In the genomic region with DNA sequence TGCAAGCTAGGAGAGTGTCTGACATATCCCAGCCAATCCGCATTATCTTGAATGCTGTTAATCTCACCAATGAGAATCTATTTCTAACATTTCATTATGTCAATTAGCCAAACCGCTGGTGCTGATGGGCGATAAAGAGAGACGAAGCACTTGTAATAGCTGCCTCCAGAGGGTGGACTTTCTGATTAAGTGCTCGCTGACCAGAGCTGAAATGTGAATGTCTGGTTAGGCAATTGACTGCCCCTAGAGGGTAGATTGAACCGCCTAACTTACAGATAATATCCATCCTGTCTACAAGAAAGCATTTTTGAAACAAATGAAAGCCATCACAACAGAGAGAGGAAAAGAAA, we compare ENCODE assay signal across 8 cellular contexts. TPM values are rescaled to one million over a fixed set of nuclear protein-coding genes. Genes with fewer than 3 reads are reported as not detected.
DNase-seq lines count a peak whose midpoint lies in the region; ATAC-seq and TF ChIP-seq lines count a peak whose summit lies in the region.

No MANE protein-coding gene starts in this region.

- peak; percentile 21 for ATAC-seq in GM18520 (IDR thresholded peaks at IDR 0.05; ENCODE audit: unreplicated experiment)
- peak; percentile 36 for ATAC-seq in HG03378 (IDR thresholded peaks at IDR 0.05; ENCODE audit: unreplicated experiment)
- ATAC-seq in activated naive CD8-positive, alpha-beta T cell treated with anti-CD3 and anti-CD28 coated beads, Interleukin-2, amount 50 U/mL, for 24 hours: peak; percentile 7
- peak; percentile 57 to 78 (median 76) for ATAC-seq in heart left ventricle

- peak overlapping the region; percentile 91 for H3K27ac Mint-ChIP-seq in activated naive CD8-positive, alpha-beta T cell treated with anti-CD3 and anti-CD28 coated beads, Interleukin-2, amount 50 U/mL, for 24 hours

- WGBS in heart left ventricle, 4 donors: 2 to 6% (median 4%) methylated on average over 6 of the region's 6 CpGs
- WGBS in prostate gland: 2% methylated on average over 6 of the region's 6 CpGs

- peaks cover 36% of the 10 kb centered on the region for H3K36me3 Mint-ChIP-seq in activated naive CD8-positive, alpha-beta T cell treated with anti-CD3 and anti-CD28 coated beads, Interleukin-2, amount 50 U/mL, for 24 hours (ENCODE audit: low read depth)

- peak overlapping the region; percentile 88 for H3K4me3 Mint-ChIP-seq in activated naive CD8-positive, alpha-beta T cell treated with anti-CD3 and anti-CD28 coated beads, Interleukin-2, amount 50 U/mL, for 24 hours

- CTCF ChIA-PET in BJ (lab: Yijun Ruan, JAX): interaction anchor here (0.6 to 2.6 kb wide), 8 partner anchors 8 to 139 kb away, joined by 3 to 18 read pairs (median 4); a partner anchor contains a TSS

- no peaks in the 10 kb centered on the region for H3K9me3 ChIP-seq in heart left ventricle
- no peaks in the 10 kb centered on the region for H3K9me3 ChIP-seq in prostate gland

- H3K27me3 Mint-ChIP-seq in activated naive CD8-positive, alpha-beta T cell treated with anti-CD3 and anti-CD28 coated beads, Interleukin-2, amount 50 U/mL, for 24 hours: peaks cover 22% of the 10 kb centered on the region

- peak; percentile 61 for TF ChIP-seq CTCF in BJ (IDR thresholded peaks at IDR 0.05; ENCODE audit: insufficient read depth, low read depth, low read length)
- peak; percentile 19 to 72 (median 36) for TF ChIP-seq CTCF in heart left ventricle (IDR thresholded peaks at IDR 0.05)
- TF ChIP-seq CTCF in prostate gland (IDR thresholded peaks at IDR 0.05): peak in 3 of 4 experiments; percentile 30 to 74 (median 54)

- H3K4me1 ChIP-seq in heart left ventricle (peaks cover 0 to 27% (median 19%) of the 10 kb centered on the region in 12 donors), prostate gland (replicated peaks) (peaks cover 4% of the 10 kb centered on the region)

- intact Hi-C loops in heart left ventricle (cut with DNase I): loop anchor here in 4 of 10 donors (1.0 to 5.0 kb wide), 5 partner anchors 23 to 123 kb away; a partner anchor contains a TSS
- intact Hi-C loops in prostate gland (cut with DNase I): no loop called here

- H3K9me3 Mint-ChIP-seq in activated naive CD8-positive, alpha-beta T cell treated with anti-CD3 and anti-CD28 coated beads, Interleukin-2, amount 50 U/mL, for 24 hours: no peaks in the 10 kb centered on the region

- DNase-seq in BJ (ENCODE audit: low read depth): peak; percentile 52
- DNase-seq in NCI-H526 (lab: John Stamatoyannopoulos, UW): peak; percentile 91 to 94
- DNase-seq in activated naive CD8-positive, alpha-beta T cell treated with anti-CD3 and anti-CD28 coated beads, Interleukin-2, amount 50 U/mL, for 24 hours: no peak
- peak in 1 of 5 donors; percentile 50 for DNase-seq in heart left ventricle
- DNase-seq in prostate gland (ENCODE audit: low spot score): peak; percentile 41
- DNase-seq in G401 (ENCODE audit: low spot score): no peak

- H3K4me3 ChIP-seq in BJ (ENCODE audit: low read depth, low read length): peak overlapping the region; percentile 87
- peak overlapping the region; percentile 60 to 98 (median 89) for H3K4me3 ChIP-seq in heart left ventricle
- peak overlapping the region; percentile 82 to 93 for H3K4me3 ChIP-seq in prostate gland

- H3K4me1 Mint-ChIP-seq in activated naive CD8-positive, alpha-beta T cell treated with anti-CD3 and anti-CD28 coated beads, Interleukin-2, amount 50 U/mL, for 24 hours: peaks cover 41% of the 10 kb centered on the region

- no peaks in the 10 kb centered on the region for H3K27me3 ChIP-seq in BJ (ENCODE audit: control insufficient read depth, insufficient read depth, low read length)
- peaks cover 4 to 29% (median 15%) of the 10 kb centered on the region in 9 donors for H3K27me3 ChIP-seq in heart left ventricle
- no peaks in the 10 kb centered on the region for H3K27me3 ChIP-seq in prostate gland (replicated peaks; ENCODE audit: insufficient read depth)

- TF ChIP-seq POLR2A in heart left ventricle (IDR thresholded peaks at IDR 0.05) (no peak), prostate gland (IDR thresholded peaks at IDR 0.05) (no peak)

- peaks cover 9% of the 10 kb centered on the region for H3K36me3 ChIP-seq in BJ (ENCODE audit: control insufficient read depth, insufficient read depth, low read length)
- H3K36me3 ChIP-seq in heart left ventricle: peaks cover 0 to 33% (median 29%) of the 10 kb centered on the region in 9 donors
- no peaks in the 10 kb centered on the region for H3K36me3 ChIP-seq in prostate gland

- H3K27ac ChIP-seq in heart left ventricle (peak overlapping the region; percentile 12 to 94 (median 88)), prostate gland (peak overlapping the region; percentile 83 to 94)

- POLR2A ChIA-PET in BJ (lab: Charles Lee): no interaction called here

- in situ Hi-C loops in G401 (cut with HindIII; ENCODE audit: low sequenced_read_pairs): no loop called here

RNA-seq across cellular contexts. Expression of a gene that starts 0.6 kb away (rescaled TPM):
- polyA plus RNA-seq in BJ (2011; rRNA removed): 13.9 and 20.0 TPM in 2 replicates
- polyA minus RNA-seq in BJ (2011; rRNA and poly(A)+ RNA removed): 10.5 and 11.3 TPM in 2 replicates
- 10 to 100 TPM; 13.9 to 24.7 (median 19.0) TPM for total RNA-seq in heart left ventricle
- polyA plus RNA-seq in heart left ventricle: 10 to 100 TPM in 1 of 2 donors, 1 to 10 TPM in 1; 5.1 to 35.4 TPM
- total RNA-seq in prostate gland: 10 to 100 TPM; 26.2 to 39.7 TPM
- 87.9 and 99.8 TPM in 2 replicates for total RNA-seq in G401 (2014; rRNA removed; shearing (Covaris generic))

RNA-seq across cellular contexts. Expression of a gene that starts 10.1 kb away (rescaled TPM):
- 0.31 and 0.34 TPM in 2 replicates for polyA plus RNA-seq in BJ (2011; rRNA removed)
- 0.28 and 0.46 TPM in 2 replicates for polyA minus RNA-seq in BJ (2011; rRNA and poly(A)+ RNA removed)
- 1 to 10 TPM in 1 of 9 donors, under 1 TPM in 8; 0.20 to 2.0 (median 0.40) TPM for total RNA-seq in heart left ventricle
- polyA plus RNA-seq in heart left ventricle: under 1 TPM; 0.23 to 0.83 TPM
- 1 to 10 TPM in 1 of 2 donors, under 1 TPM in 1; 0.45 to 2.2 TPM for total RNA-seq in prostate gland
- total RNA-seq in G401 (2014; rRNA removed; shearing (Covaris generic)): 0.31 TPM in 1 of 2 replicates, not detected in the other

RNA-seq across cellular contexts. Expression of a gene that starts 23.9 kb away (rescaled TPM):
- polyA plus RNA-seq in BJ (2011; rRNA removed) (40.5 and 65.8 TPM in 2 replicates), heart left ventricle (10 to 100 TPM; 21.0 to 55.3 TPM)
- polyA minus RNA-seq in BJ (2011; rRNA and poly(A)+ RNA removed): 44.4 and 56.7 TPM in 2 replicates
- total RNA-seq in heart left ventricle (10 to 100 TPM; 12.3 to 47.3 (median 31.0) TPM), prostate gland (10 to 100 TPM; 50.6 to 97.1 TPM)
- 87.4 and 107 TPM in 2 replicates for total RNA-seq in G401 (2014; rRNA removed; shearing (Covaris generic))

RNA-seq across cellular contexts. Expression of a gene that starts 51.8 kb away (rescaled TPM):
- polyA plus RNA-seq in BJ (2011; rRNA removed): 0.36 and 0.64 TPM in 2 replicates
- 1.5 and 2.0 TPM in 2 replicates for polyA minus RNA-seq in BJ (2011; rRNA and poly(A)+ RNA removed)
- total RNA-seq in heart left ventricle: 1 to 10 TPM in 1 of 9 donors, under 1 TPM in 8; 0.14 to 1.6 (median 0.19) TPM
- under 1 TPM; 0.15 to 0.25 TPM for polyA plus RNA-seq in heart left ventricle
- 1 to 10 TPM in 1 of 2 donors, under 1 TPM in 1; 0.73 to 1.8 TPM for total RNA-seq in prostate gland
- 5.4 and 6.1 TPM in 2 replicates for total RNA-seq in G401 (2014; rRNA removed; shearing (Covaris generic))

RNA-seq across cellular contexts. Expression of a gene that starts 53.9 kb away (rescaled TPM):
- polyA plus RNA-seq in BJ (2011; rRNA removed) (237 and 273 TPM in 2 replicates), heart left ventricle (100 to 1,000 TPM in 1 of 2 donors, 10 to 100 TPM in 1; 60.0 to 113 TPM)
- polyA minus RNA-seq in BJ (2011; rRNA and poly(A)+ RNA removed): 139 and 184 TPM in 2 replicates
- total RNA-seq in heart left ventricle (100 to 1,000 TPM in 1 of 9 donors, 10 to 100 TPM in 8; 64.5 to 109 (median 79.1) TPM), prostate gland (100 to 1,000 TPM; 153 to 179 TPM)
- 137 and 145 TPM in 2 replicates for total RNA-seq in G401 (2014; rRNA removed; shearing (Covaris generic))

Comparison
In these comparisons a context has a peak if more than half of its experiments do, and no peak if none do; other contexts are left out.
1. DNase-seq: peak in BJ (single experiment), NCI-H526 (2 of 2) and prostate gland (single experiment); none in activated naive CD8-positive, alpha-beta T cell treated with anti-CD3 and anti-CD28 coated beads, Interleukin-2, amount 50 U/mL, for 24 hours (single experiment) and G401 (single experiment).
2. ATAC-seq: peak in every context shown above with its lines; median percentile 76 in heart left ventricle; 36 in HG03378; 21 in GM18520; 7 in activated naive CD8-positive, alpha-beta T cell treated with anti-CD3 and anti-CD28 coated beads, Interleukin-2, amount 50 U/mL, for 24 hours.
3. Peak in every context shown above with its lines, with median percentiles within 50 percentile points of each other: H3K4me3 ChIP-seq and CTCF ChIP-seq.